In genomic region chr5:53482717-53483638, GRCh38 we compare ENCODE assay signal across 8 cellular contexts. TPM values are rescaled to one million over a fixed set of nuclear protein-coding genes. Genes with fewer than 3 reads are reported as not detected.
DNase-seq lines count a peak whose midpoint lies in the region; ATAC-seq and TF ChIP-seq lines count a peak whose summit lies in the region.

No MANE protein-coding gene starts in this region.

- H3K9me3 ChIP-seq in heart left ventricle (no peaks in the 10 kb centered on the region), trophoblast cell (ENCODE audit: insufficient read depth, low read depth, low read length) (no peaks in the 10 kb centered on the region)

- H3K36me3 ChIP-seq in heart left ventricle (peaks cover 0 to 6% (median 0%) of the 10 kb centered on the region in 9 donors), trophoblast cell (ENCODE audit: control insufficient read depth in 1 of 2, insufficient read depth in 2 of 2, low read length in 2 of 2) (peaks cover 12 to 20% of the 10 kb centered on the region in 2 experiments)

- H3K14ac ChIP-seq in trophoblast cell (ENCODE audit: low read length) = peak overlapping the region; percentile 75

- H4K8ac ChIP-seq in trophoblast cell (ENCODE audit: low read depth, low read length) = peak overlapping the region; percentile 27

- TF ChIP-seq POLR2A in heart left ventricle (IDR thresholded peaks at IDR 0.05) = no peak

- peak overlapping the region; percentile 77 for H3K4me3 Mint-ChIP-seq in activated naive CD4-positive, alpha-beta T cell treated with anti-CD3 and anti-CD28 coated beads, Interleukin-2, amount 10 ng/mL, durations not matched to agents 7 days and 5 days

- no peak overlapping the region for H3K27ac Mint-ChIP-seq in activated naive CD4-positive, alpha-beta T cell treated with anti-CD3 and anti-CD28 coated beads, Interleukin-2, amount 10 ng/mL, durations not matched to agents 7 days and 5 days

- peaks cover 0 to 18% (median 0%) of the 10 kb centered on the region in 9 donors for H3K27me3 ChIP-seq in heart left ventricle
- no peaks in the 10 kb centered on the region for H3K27me3 ChIP-seq in trophoblast cell (ENCODE audit: insufficient read depth, low read length)

- peak overlapping the region; percentile 10 for H2AK5ac ChIP-seq in trophoblast cell (ENCODE audit: low read length)

- H2BK5ac ChIP-seq in trophoblast cell (ENCODE audit: low read depth, low read length, poor library complexity) = peak overlapping the region; percentile 66

- no peaks in the 10 kb centered on the region for H3K9me3 Mint-ChIP-seq in activated naive CD4-positive, alpha-beta T cell treated with anti-CD3 and anti-CD28 coated beads, Interleukin-2, amount 10 ng/mL, durations not matched to agents 7 days and 5 days

- H2AFZ ChIP-seq in trophoblast cell (ENCODE audit: insufficient read depth, low read length, poor library complexity) = peak overlapping the region; percentile 24

- H3K4me1 ChIP-seq in heart left ventricle = peaks cover 0 to 38% (median 7%) of the 10 kb centered on the region in 12 donors
- H3K4me1 ChIP-seq in trophoblast cell (ENCODE audit: control insufficient read depth in 1 of 2, insufficient read depth in 2 of 2, low read length in 2 of 2) = peaks cover 8 to 10% of the 10 kb centered on the region in 2 experiments

- intact Hi-C loops in heart left ventricle (cut with DNase I) = loop anchor here in 8 of 10 donors (5.0 to 10.0 kb wide), 7 partner anchors 79 to 744 kb away; partner anchors contain the start of gene NDUFS4 (in 1 of the 8)

- CTCF ChIA-PET in activated naive CD4-positive, alpha-beta T cell treated with anti-CD3 and anti-CD28 coated beads, Interleukin-2, amount 10 ng/mL, durations not matched to agents 7 days and 5 days (lab: Charles Lee) = no interaction called here

- no peak overlapping the region for H3K23ac ChIP-seq in trophoblast cell (ENCODE audit: low read length)

- peak overlapping the region; percentile 11 for H4K12ac ChIP-seq in trophoblast cell (ENCODE audit: low read depth, low read length)

- DNase-seq in EL (peak; percentile 35), HuH-7 (ENCODE audit: low spot score) (peak; percentile 58), heart left ventricle (peak; percentile 29 to 45 (median 41)), trophoblast cell (peak in 1 of 2 donors; percentile 33), HPDE6-E6E7 (ENCODE audit: extremely low spot score) (no peak), T-helper 9 cell (no peak)
- DNase-seq in activated naive CD4-positive, alpha-beta T cell treated with anti-CD3 and anti-CD28 coated beads, Interleukin-2, amount 10 ng/mL, durations not matched to agents 7 days and 5 days = peak; percentile 38

- peak overlapping the region; percentile 32 for H2BK12ac ChIP-seq in trophoblast cell (ENCODE audit: low read length)

- peaks cover 40% of the 10 kb centered on the region for H3K4me1 Mint-ChIP-seq in activated naive CD4-positive, alpha-beta T cell treated with anti-CD3 and anti-CD28 coated beads, Interleukin-2, amount 10 ng/mL, durations not matched to agents 7 days and 5 days

- H3K4me3 ChIP-seq in heart left ventricle (peak overlapping the region; percentile 16 to 93 (median 70)), trophoblast cell (ENCODE audit: low read depth, low read length) (peak overlapping the region; percentile 69)

- H4K91ac ChIP-seq in trophoblast cell (ENCODE audit: low read depth, low read length) = peak overlapping the region; percentile 59

- H3K79me2 ChIP-seq in trophoblast cell (ENCODE audit: control insufficient read depth, insufficient read depth, low read length, poor library complexity) = peaks cover 22% of the 10 kb centered on the region

- peak overlapping the region; percentile 11 for H3K9ac ChIP-seq in trophoblast cell (ENCODE audit: low read length)

- H3K27me3 Mint-ChIP-seq in activated naive CD4-positive, alpha-beta T cell treated with anti-CD3 and anti-CD28 coated beads, Interleukin-2, amount 10 ng/mL, durations not matched to agents 7 days and 5 days = peaks cover 78% of the 10 kb centered on the region

- ATAC-seq in heart left ventricle (peak in 3 of 4 donors; percentile 41 to 49 (median 45)), GM19324 (IDR thresholded peaks at IDR 0.05; ENCODE audit: low FRiP score, unreplicated experiment) (no peak)

- WGBS in heart left ventricle, 4 donors = 31 to 33% (median 33%) methylated on average over 35 of the region's 35 CpGs
- no CpG with 5 or more reads among the region's 35 CpGs for WGBS in trophoblast cell (ENCODE audit: extremely low coverage, insufficient coverage, insufficient read length)

- peak overlapping the region; percentile 50 for H3K18ac ChIP-seq in trophoblast cell (ENCODE audit: low read length)

- TF ChIP-seq CTCF in heart left ventricle (IDR thresholded peaks at IDR 0.05) = peak in 8 of 12 donors; percentile 9 to 44 (median 28)

- H3K4me2 ChIP-seq in trophoblast cell (ENCODE audit: low read length) = peak overlapping the region; percentile 76

- H3K27ac ChIP-seq in heart left ventricle (peak overlapping the region in 3 of 12 donors; percentile 56 to 68 (median 63)), trophoblast cell (ENCODE audit: low read depth, low read length) (peak overlapping the region; percentile 80)

- H3K79me1 ChIP-seq in trophoblast cell (ENCODE audit: low read length) = peaks cover 36% of the 10 kb centered on the region

- peak overlapping the region; percentile 56 for H3K4ac ChIP-seq in trophoblast cell (ENCODE audit: low read depth, low read length)

- H2BK120ac ChIP-seq in trophoblast cell (ENCODE audit: insufficient read depth, low read length, poor library complexity) = peak overlapping the region; percentile 58

- H3K36me3 Mint-ChIP-seq in activated naive CD4-positive, alpha-beta T cell treated with anti-CD3 and anti-CD28 coated beads, Interleukin-2, amount 10 ng/mL, durations not matched to agents 7 days and 5 days = no peaks in the 10 kb centered on the region

RNA-seq across cellular contexts. Expression of gene FST, which starts 2.5 kb away (rescaled TPM):
- 1 to 10 TPM in 6 of 9 donors, under 1 TPM in 3; 0.50 to 4.8 (median 2.0) TPM for total RNA-seq in heart left ventricle
- polyA plus RNA-seq in heart left ventricle = 1 to 10 TPM in 1 of 2 donors, under 1 TPM in 1; 0.22 to 2.8 TPM
- 110 and 111 TPM in 2 replicates for polyA plus RNA-seq in trophoblast cell (2013)

Comparison
In these comparisons a context has a peak if more than half of its experiments do, and no peak if none do; other contexts are left out.
1. DNase-seq: peak in EL (single experiment), HuH-7 (single experiment), activated naive CD4-positive, alpha-beta T cell treated with anti-CD3 and anti-CD28 coated beads, Interleukin-2, amount 10 ng/mL, durations not matched to agents 7 days and 5 days (single experiment) and heart left ventricle (5 of 5); none in HPDE6-E6E7 (single experiment) and T-helper 9 cell (single experiment).